In genomic region chr2:224847961-224848850, GRCh38 we compare ENCODE assay signal across 9 cellular contexts.
DNase-seq lines count a peak whose midpoint lies in the region; FAIRE-seq lines count a peak whose summit lies in the region.
"Had no signal": no experiment of that assay in that cellular context is flagged by ENCODE, and none has a peak within 500 bp of the region (broad histone marks: within the 10 kb centered on the region; RNA-seq: fewer than 3 reads in every experiment).

No MANE protein-coding gene starts in this region.

- DNase-seq in NCI-H2227 (lab: John Stamatoyannopoulos, UW; ENCODE audit: unreplicated experiment) (peak; percentile 17), NCI-H2227 treated with DMSO at 0.1 percent for 48 hours (lab: John Stamatoyannopoulos, UW) (no peak), NCI-H69 (lab: John Stamatoyannopoulos, UW) (peak; percentile 79), fibroblast of gingiva (ENCODE audit: low read depth) (peak; percentile 83), small intestine (peak; percentile 1), SKM-1 (lab: John Stamatoyannopoulos, UW; ENCODE audit: unreplicated experiment) (no peak), UCSD-AML1 (lab: John Stamatoyannopoulos, UW; ENCODE audit: unreplicated experiment) (no peak)
- no peak for DNase-seq in activated CD4-positive, alpha-beta T cell treated with anti-CD3 and anti-CD28 coated beads for 48 hours

- WGBS in small intestine, 3 donors = 51 to 68% (median 64%) methylated on average over 7 of the region's 7 CpGs

- no peaks in the 10 kb centered on the region for H3K27me3 ChIP-seq in small intestine (ENCODE audit: control insufficient read depth in 2 of 2, insufficient read depth in 2 of 2, low read length in 2 of 2)

- no peaks in the 10 kb centered on the region for H3K36me3 ChIP-seq in small intestine (ENCODE audit: control insufficient read depth in 2 of 2, insufficient read depth in 2 of 2, low read length in 2 of 2)

- H3K4me1 ChIP-seq in small intestine (ENCODE audit: control insufficient read depth in 2 of 2, insufficient read depth in 1 of 2, low read depth in 1 of 2, low read length in 1 of 2) = no peaks in the 10 kb centered on the region

- no peak overlapping the region for H3K27ac ChIP-seq in small intestine (ENCODE audit: low read depth in 1 of 2, low read length in 1 of 2)

- no peak overlapping the region for H3K4me3 ChIP-seq in small intestine (ENCODE audit: low read depth in 1 of 2, low read length in 2 of 2)

- no peak for FAIRE-seq in small intestine (lab: Jason Lieb, UNC)
- FAIRE-seq: islet of Langerhans had no signal

- H3K9me3 ChIP-seq in small intestine (ENCODE audit: control insufficient read depth, low read depth) = no peaks in the 10 kb centered on the region

Comparison
In these comparisons a context has a peak if more than half of its experiments do, and no peak if none do; other contexts are left out.
1. DNase-seq: peak in NCI-H2227 (single experiment), NCI-H69 (single experiment), fibroblast of gingiva (single experiment) and small intestine (single experiment); none in NCI-H2227 treated with DMSO at 0.1 percent for 48 hours (single experiment), SKM-1 (single experiment), activated CD4-positive, alpha-beta T cell treated with anti-CD3 and anti-CD28 coated beads for 48 hours (single experiment) and UCSD-AML1 (single experiment).